8 cellular contexts compared by ENCODE assay signal in genomic region chr15:60423540-60423939, GRCh38. TPM values are rescaled to one million over a fixed set of nuclear protein-coding genes. Genes with fewer than 3 reads are reported as not detected.
DNase-seq lines count a peak whose midpoint lies in the region; ATAC-seq and TF ChIP-seq lines count a peak whose summit lies in the region.

No MANE protein-coding gene starts in this region.

- ATAC-seq in GM18498 (IDR thresholded peaks at IDR 0.05; ENCODE audit: unreplicated experiment), result no peak
- ATAC-seq in GM21515 (IDR thresholded peaks at IDR 0.05; ENCODE audit: unreplicated experiment), result no peak
- no peak for ATAC-seq in activated CD8-positive, alpha-beta memory T cell treated with anti-CD3 and anti-CD28 coated beads, Interleukin-2, amount 10 ng/mL, durations not matched to agents 7 days and 5 days

- H3K27me3 ChIP-seq in KMS-11 (ENCODE audit: insufficient read depth, low read depth) (no peaks in the 10 kb centered on the region), breast epithelium (no peaks in the 10 kb centered on the region)

- H3K4me1 Mint-ChIP-seq in CD14-positive monocyte, result peaks cover 23% of the 10 kb centered on the region
- H3K4me1 Mint-ChIP-seq in activated CD8-positive, alpha-beta memory T cell treated with anti-CD3 and anti-CD28 coated beads, Interleukin-2, amount 10 ng/mL, durations not matched to agents 7 days and 5 days, result peaks cover 1% of the 10 kb centered on the region

- peak overlapping the region; percentile 55 for H3K27ac ChIP-seq in KMS-11
- H3K27ac ChIP-seq in breast epithelium, result peak overlapping the region; percentile 46 to 76

- peak overlapping the region; percentile 3; the same call in 1 of the 2 replicates for H3K9ac ChIP-seq in KMS-11

- DNase-seq in CD14-positive monocyte (ENCODE audit: low spot score) (no peak), breast epithelium (ENCODE audit: low spot score in 2 of 2) (peak in 1 of 2 donors; percentile 57), middle frontal gyrus (ENCODE audit: extremely low spot score, low spot score) (peak; percentile 27), NCI-H2081 treated with DMSO at 0.1 percent for 48 hours (lab: John Stamatoyannopoulos, UW) (no peak)
- no peak for DNase-seq in activated CD8-positive, alpha-beta memory T cell treated with anti-CD3 and anti-CD28 coated beads, Interleukin-2, amount 10 ng/mL, durations not matched to agents 7 days and 5 days

- H3K27ac Mint-ChIP-seq in CD14-positive monocyte, result peak overlapping the region in 4 of 7 donors; percentile 23 to 75 (median 70)
- no peak overlapping the region for H3K27ac Mint-ChIP-seq in activated CD8-positive, alpha-beta memory T cell treated with anti-CD3 and anti-CD28 coated beads, Interleukin-2, amount 10 ng/mL, durations not matched to agents 7 days and 5 days

- intact Hi-C loops in CD14-positive monocyte (cut with micrococcal nuclease) (no loop called here), breast epithelium (cut with DNase I; ENCODE audit: low total_unique reads) (no loop called here)

- no peak for TF ChIP-seq POLR2A in breast epithelium (IDR thresholded peaks at IDR 0.05)

- no peaks in the 10 kb centered on the region for H3K27me3 Mint-ChIP-seq in CD14-positive monocyte (ENCODE audit: low read depth in 3 of 3)
- no peaks in the 10 kb centered on the region for H3K27me3 Mint-ChIP-seq in activated CD8-positive, alpha-beta memory T cell treated with anti-CD3 and anti-CD28 coated beads, Interleukin-2, amount 10 ng/mL, durations not matched to agents 7 days and 5 days

- H3K4me3 Mint-ChIP-seq in CD14-positive monocyte, result no peak overlapping the region
- no peak overlapping the region for H3K4me3 Mint-ChIP-seq in activated CD8-positive, alpha-beta memory T cell treated with anti-CD3 and anti-CD28 coated beads, Interleukin-2, amount 10 ng/mL, durations not matched to agents 7 days and 5 days

- no peaks in the 10 kb centered on the region for H3K79me2 ChIP-seq in KMS-11 (ENCODE audit: insufficient read depth, low read depth)

- no peaks in the 10 kb centered on the region for H4K20me1 ChIP-seq in KMS-11 (ENCODE audit: insufficient read depth)

- H3K4me3 ChIP-seq in KMS-11 (IDR thresholded peaks at IDR 0.05; ENCODE audit: insufficient read depth, low read depth, low read length) (no peak overlapping the region), breast epithelium (no peak overlapping the region)

- H3K36me3 ChIP-seq in KMS-11 (ENCODE audit: insufficient read depth) (no peaks in the 10 kb centered on the region), breast epithelium (no peaks in the 10 kb centered on the region)

- peaks cover 33% of the 10 kb centered on the region for H3K4me1 ChIP-seq in KMS-11 (ENCODE audit: low read depth, poor library complexity, severe bottlenecking)
- peaks cover 0 to 2% of the 10 kb centered on the region in 2 donors for H3K4me1 ChIP-seq in breast epithelium

- TF ChIP-seq CTCF in CD14-positive monocyte (IDR thresholded peaks at IDR 0.05) (no peak), KMS-11 (conservative IDR thresholded peaks at IDR 0.05; ENCODE audit: low read depth, low read length) (no peak), breast epithelium (IDR thresholded peaks at IDR 0.05) (no peak)

- H3K4me2 ChIP-seq in KMS-11, result peak overlapping the region; percentile 60

- CTCF ChIA-PET in activated CD8-positive, alpha-beta memory T cell treated with anti-CD3 and anti-CD28 coated beads, Interleukin-2, amount 10 ng/mL, durations not matched to agents 7 days and 5 days (lab: Charles Lee), result no interaction called here

- H3K36me3 Mint-ChIP-seq in CD14-positive monocyte, result peaks cover 32 to 43% of the 10 kb centered on the region in 2 donors
- H3K36me3 Mint-ChIP-seq in activated CD8-positive, alpha-beta memory T cell treated with anti-CD3 and anti-CD28 coated beads, Interleukin-2, amount 10 ng/mL, durations not matched to agents 7 days and 5 days, result peaks cover 20% of the 10 kb centered on the region

- H3K9me3 ChIP-seq in breast epithelium, result no peaks in the 10 kb centered on the region

- H3K9me3 Mint-ChIP-seq in CD14-positive monocyte, result no peaks in the 10 kb centered on the region
- H3K9me3 Mint-ChIP-seq in activated CD8-positive, alpha-beta memory T cell treated with anti-CD3 and anti-CD28 coated beads, Interleukin-2, amount 10 ng/mL, durations not matched to agents 7 days and 5 days (ENCODE audit: low read depth), result no peaks in the 10 kb centered on the region

- no peak overlapping the region for H2AFZ ChIP-seq in KMS-11 (ENCODE audit: low read depth)

RNA-seq across cellular contexts. Expression of gene ANXA2, which starts 25.8 kb away (rescaled TPM):
- polyA plus RNA-seq in CD14-positive monocyte, result 1,000 to 10,000 TPM; 2,046 to 2,079 TPM
- total RNA-seq in breast epithelium, result 1,000 to 10,000 TPM in 1 of 3 donors, 100 to 1,000 TPM in 2; 875 to 1,598 (median 923) TPM
- total RNA-seq in activated CD8-positive, alpha-beta memory T cell treated with anti-CD3 and anti-CD28 coated beads, Interleukin-2, amount 10 ng/mL, durations not matched to agents 7 days and 5 days, result 100 to 1,000 TPM; 382 to 422 TPM

RNA-seq across cellular contexts. Expression of gene ICE2, which starts 55.4 kb away (rescaled TPM):
- 10 to 100 TPM; 24.8 to 27.0 TPM for polyA plus RNA-seq in CD14-positive monocyte
- total RNA-seq in breast epithelium, result 10 to 100 TPM; 28.5 to 40.7 (median 36.1) TPM
- total RNA-seq in activated CD8-positive, alpha-beta memory T cell treated with anti-CD3 and anti-CD28 coated beads, Interleukin-2, amount 10 ng/mL, durations not matched to agents 7 days and 5 days, result 10 to 100 TPM; 54.6 to 74.2 TPM
